In the genomic region with DNA sequence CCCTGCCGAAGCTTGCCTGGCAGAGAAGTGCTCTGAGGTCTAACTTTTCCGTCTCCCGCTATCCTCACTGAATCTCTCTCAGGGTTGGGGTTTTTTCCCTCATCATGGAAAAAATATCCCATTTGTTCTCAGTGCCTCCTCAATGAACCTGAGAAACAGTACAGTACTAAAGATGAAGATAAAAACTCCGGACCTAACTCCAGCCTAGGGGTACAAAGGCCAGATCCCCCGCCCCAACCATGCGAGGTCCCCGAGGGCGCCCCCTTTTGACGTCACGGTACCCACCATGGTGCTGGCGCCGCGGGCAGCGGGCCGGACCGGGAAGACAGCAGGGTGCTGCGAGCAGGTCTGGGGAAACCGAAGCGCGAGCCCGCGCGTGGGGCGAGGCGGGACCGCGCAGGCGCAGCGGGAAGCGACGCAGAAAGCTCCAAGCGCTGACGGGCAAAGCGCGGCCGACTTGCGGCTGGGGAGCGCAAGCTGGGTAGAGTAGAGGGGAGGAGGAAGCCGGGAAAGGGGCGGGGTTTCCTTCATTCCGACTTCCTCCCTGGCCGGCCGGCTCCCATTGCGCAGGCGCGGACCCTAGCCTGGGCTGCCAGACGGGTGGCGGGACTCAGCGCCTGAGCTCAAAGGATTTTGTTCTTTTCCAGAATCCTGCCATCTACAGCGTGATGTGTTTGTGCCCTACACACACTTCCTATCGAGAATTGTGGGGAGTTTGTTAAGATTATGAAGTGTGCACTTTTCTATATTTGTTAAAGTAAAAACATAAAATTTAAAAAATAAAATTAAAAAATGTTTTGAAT, we compare ENCODE assay signal across 8 cellular contexts. TPM values are rescaled to one million over a fixed set of nuclear protein-coding genes. Genes with fewer than 3 reads are reported as not detected.
DNase-seq lines count a peak whose midpoint lies in the region; ATAC-seq and TF ChIP-seq lines count a peak whose summit lies in the region.

A gene (minus strand): TSS at position 497 of the 803 bp plus-strand sequence. CDS start 209 bp downstream, at position 288.

- WGBS in adipose tissue, 3 donors = 0% methylated on average over 50 to 51 of the region's 51 CpGs
- 0% methylated on average over 40 to 51 of the region's 51 CpGs for WGBS in upper lobe of left lung, 2 donors

- DNase-seq in NCI-H1417 treated with DMSO at 0.1 percent for 48 hours (lab: John Stamatoyannopoulos, UW) = peak; percentile 67
- DNase-seq in T-cell = peak; percentile 90 to 98 (median 96)
- peak; percentile 99 for DNase-seq in cardiac septum (ENCODE audit: low spot score)
- DNase-seq in posterior cingulate gyrus = peak; percentile 95 to 99 (median 97)
- peak; percentile 99 for DNase-seq in upper lobe of left lung

- ATAC-seq in HG02763 (IDR thresholded peaks at IDR 0.05; ENCODE audit: unreplicated experiment) = peak; percentile 88
- peak; percentile 98 to 99 (median 98) for ATAC-seq in T-cell (replicated peaks in 1 of 4)
- peak; percentile 98 to 100 for ATAC-seq in upper lobe of left lung (ENCODE audit: low FRiP score in 2 of 2)

- TF ChIP-seq EP300 in upper lobe of left lung (IDR thresholded peaks at IDR 0.05) = peak in 1 of 4 donors; percentile 55

- peaks cover 0 to 15% (median 7%) of the 10 kb centered on the region in 4 donors for H3K36me3 ChIP-seq in upper lobe of left lung

- peak within 1 kb of the TSS; percentile 83 to 90 (median 89) for H3K4me3 Mint-ChIP-seq in T-cell

- H3K4me1 Mint-ChIP-seq in T-cell = peaks cover 18 to 33% (median 21%) of the 10 kb centered on the region in 3 donors

- H3K4me1 ChIP-seq in upper lobe of left lung = peaks cover 13 to 15% (median 14%) of the 10 kb centered on the region in 4 donors

- peak in 3 of 4 donors; percentile 43 to 87 (median 86) for TF ChIP-seq POLR2A in upper lobe of left lung (IDR thresholded peaks at IDR 0.05)

- H3K27ac ChIP-seq in adipose tissue (ENCODE audit: low read depth, low read length) (peak within 1 kb of the TSS; percentile 77), upper lobe of left lung (peak within 1 kb of the TSS; percentile 87 to 98 (median 92))

- intact Hi-C loops in cardiac septum (cut with DNase I) (no loop called here), posterior cingulate gyrus (cut with DNase I) (no loop called here)

- no peaks in the 10 kb centered on the region for H3K27me3 Mint-ChIP-seq in T-cell

- CTCF ChIA-PET in T-cell (lab: Charles Lee) = interaction anchor here (0.6 to 1.9 kb wide), 12 partner anchors 8 to 312 kb away, joined by 3 to 9 read pairs (median 4); a partner anchor contains a TSS

- H3K4me3 ChIP-seq in upper lobe of left lung = peak within 1 kb of the TSS; percentile 50 to 66 (median 58)

- peak; percentile 28; the same call in 1 of the 2 replicates for TF ChIP-seq CTCF in GM12874 (IDR thresholded peaks at IDR 0.05; ENCODE audit: insufficient read depth, low read depth, low read length)
- peak in 3 of 6 experiments; percentile 31 to 49 (median 33) for TF ChIP-seq CTCF in upper lobe of left lung (IDR thresholded peaks at IDR 0.05)

- no peaks in the 10 kb centered on the region for H3K27me3 ChIP-seq in upper lobe of left lung

- H3K27ac Mint-ChIP-seq in T-cell = peak within 1 kb of the TSS; percentile 91 to 94

- no peaks in the 10 kb centered on the region for H3K9me3 Mint-ChIP-seq in T-cell

- POLR2A ChIA-PET in T-cell (lab: Charles Lee) = interaction anchor here in 1 of 2 donors (0.5 to 1.7 kb wide), 8 partner anchors 9 to 899 kb away, joined by 3 to 5 read pairs (median 4); a partner anchor contains a TSS

- peaks cover 25% of the 10 kb centered on the region for H3K36me3 Mint-ChIP-seq in T-cell

- H3K9me3 ChIP-seq in upper lobe of left lung = no peaks in the 10 kb centered on the region

RNA-seq across cellular contexts. Expression of the gene that starts here (rescaled TPM):
- 10 to 100 TPM; 24.2 to 36.4 (median 30.6) TPM for total RNA-seq in T-cell
- polyA plus RNA-seq in adipose tissue = 10 to 100 TPM; 29.7 to 55.0 (median 38.1) TPM
- total RNA-seq in cardiac septum = 24.0 TPM
- 10 to 100 TPM in 5 of 6 donors, 1 to 10 TPM in 1; 5.0 to 44.9 (median 20.9) TPM for total RNA-seq in upper lobe of left lung

Comparison
In these comparisons a context has a peak if more than half of its experiments do, and no peak if none do; other contexts are left out.
1. Peak in every context shown above with its lines: DNase-seq, ATAC-seq, H3K4me3 ChIP-seq and H3K27ac ChIP-seq.